ENCODE assay signal across 10 cellular contexts in the genomic region with DNA sequence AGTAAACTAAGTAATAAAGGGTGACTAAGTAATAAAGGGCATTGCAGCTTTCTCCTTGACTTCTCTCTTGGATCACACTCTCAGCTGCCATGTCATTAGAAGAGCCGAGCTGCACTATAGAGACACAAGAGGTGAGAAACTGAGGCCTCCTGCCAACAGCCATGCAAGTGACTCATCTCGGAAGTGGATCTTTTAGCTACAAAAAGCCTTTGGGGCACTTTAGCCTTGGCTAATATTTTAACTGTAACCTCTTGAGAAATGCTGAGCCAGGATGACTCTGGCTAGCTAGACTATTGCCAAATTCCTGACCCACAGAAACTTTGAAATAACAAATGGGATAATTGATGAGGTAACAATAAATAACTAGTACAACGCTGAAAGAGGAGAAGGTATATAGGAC. TPM values are rescaled to one million over a fixed set of nuclear protein-coding genes. Genes with fewer than 3 reads are reported as not detected.
DNase-seq lines count a peak whose midpoint lies in the region; ATAC-seq and TF ChIP-seq lines count a peak whose summit lies in the region.
"Had no signal": no experiment of that assay in that cellular context is flagged by ENCODE, and none has a peak within 500 bp of the region (broad histone marks: within the 10 kb centered on the region; RNA-seq: fewer than 3 reads in every experiment).

No MANE protein-coding gene starts in this region.

- TF ChIP-seq POLR2A in ovary (IDR thresholded peaks at IDR 0.05) = no peak

- H3K9me2 ChIP-seq in GM23338 (ENCODE audit: insufficient read depth) = no peaks in the 10 kb centered on the region
- H3K9me2 ChIP-seq in SU-DHL-6 (replicated peaks; ENCODE audit: insufficient read depth, low read length) = no peaks in the 10 kb centered on the region

- H3K27ac Mint-ChIP-seq in GM23338 = no peak overlapping the region
- H3K27ac Mint-ChIP-seq: activated naive CD4-positive, alpha-beta T cell treated with anti-CD3 and anti-CD28 coated beads, Interleukin-2, amount 50 U/mL, for 72 hours had no signal

- peaks cover 36% of the 10 kb centered on the region for H3K4me1 ChIP-seq in ACC112 (ENCODE audit: control insufficient read depth, insufficient read depth, low read length, unreplicated experiment)
- H3K4me1 ChIP-seq in GM23338 (ENCODE audit: insufficient read depth) = peaks cover 6% of the 10 kb centered on the region
- H3K4me1 ChIP-seq in ovary (ENCODE audit: insufficient read depth) = no peaks in the 10 kb centered on the region

- H3K79me2 ChIP-seq in ACC112 (ENCODE audit: control insufficient read depth, insufficient read depth, low read length, unreplicated experiment) (peaks cover 25% of the 10 kb centered on the region), GM23338 (replicated peaks; ENCODE audit: insufficient read depth) (peaks cover 25% of the 10 kb centered on the region), SU-DHL-6 (ENCODE audit: insufficient read depth, low read length) (peaks cover 34% of the 10 kb centered on the region)

- H3K4me3 Mint-ChIP-seq in GM23338 = no peak overlapping the region

- H3K4me2 ChIP-seq in GM23338 (no peak overlapping the region), SU-DHL-6 (ENCODE audit: low read depth, low read length, poor library complexity, severe bottlenecking) (peak overlapping the region; percentile 99)

- H3K4me3 ChIP-seq in ACC112 (ENCODE audit: low read depth, low read length) (no peak overlapping the region), GM23338 (no peak overlapping the region), SU-DHL-6 (ENCODE audit: insufficient read depth, low read length, poor library complexity, severe bottlenecking) (no peak overlapping the region), fibroblast of villous mesenchyme (ENCODE audit: low read depth, low read length) (no peak overlapping the region), ovary (no peak overlapping the region)

- no peaks in the 10 kb centered on the region for H3K27me3 ChIP-seq in ACC112 (ENCODE audit: insufficient read depth, low read length)
- H3K27me3 ChIP-seq in GM23338 (ENCODE audit: insufficient read depth) = no peaks in the 10 kb centered on the region
- H3K27me3 ChIP-seq in SU-DHL-6 (ENCODE audit: low read length) = no peaks in the 10 kb centered on the region
- H3K27me3 ChIP-seq in ovary = no peaks in the 10 kb centered on the region

- H4K20me1 ChIP-seq in GM23338 (replicated peaks; ENCODE audit: insufficient read depth) (no peaks in the 10 kb centered on the region; the same call in 1 of the 2 replicates), SU-DHL-6 (ENCODE audit: low read depth, low read length) (peaks cover 17% of the 10 kb centered on the region; the same call in 1 of the 2 replicates)

- H3K9me3 Mint-ChIP-seq in GM23338 = no peaks in the 10 kb centered on the region
- H3K9me3 Mint-ChIP-seq: activated naive CD4-positive, alpha-beta T cell treated with anti-CD3 and anti-CD28 coated beads, Interleukin-2, amount 50 U/mL, for 72 hours had no signal

- H3K36me3 ChIP-seq in ACC112 (ENCODE audit: insufficient read depth, low read length) (no peaks in the 10 kb centered on the region), GM23338 (ENCODE audit: insufficient read depth) (no peaks in the 10 kb centered on the region), SU-DHL-6 (ENCODE audit: low read length) (peaks cover 18% of the 10 kb centered on the region), ovary (no peaks in the 10 kb centered on the region)

- H2AFZ ChIP-seq in ACC112 (ENCODE audit: low read length, unreplicated experiment) (peak overlapping the region; percentile 3), GM23338 (0 out of 2 replicates have a peak overlapping the region, but pooled peaks have one; percentile 13), SU-DHL-6 (ENCODE audit: low read depth, low read length, severe bottlenecking) (peak overlapping the region; percentile 73)

- H3K4me1 Mint-ChIP-seq in GM23338 = peaks cover 2% of the 10 kb centered on the region; the same call in 2 of the 3 replicates

- no peaks in the 10 kb centered on the region for H3K27me3 Mint-ChIP-seq in GM23338 (ENCODE audit: insufficient read depth, low read depth, poor library complexity)

- H3K27ac ChIP-seq in ACC112 (ENCODE audit: low read depth, low read length) = peak overlapping the region; percentile 35
- H3K27ac ChIP-seq in GM23338 (ENCODE audit: low read depth) = no peak overlapping the region
- H3K27ac ChIP-seq in SU-DHL-6 (ENCODE audit: low read depth, low read length) = peak overlapping the region; percentile 98
- H3K27ac ChIP-seq in ovary = no peak overlapping the region

- peak overlapping the region; percentile 97 for H3K9ac ChIP-seq in SU-DHL-6 (ENCODE audit: low read length)

- TF ChIP-seq EP300 in ovary (IDR thresholded peaks at IDR 0.05) = no peak

- ATAC-seq in GM23338 (no peak), GM21737 (IDR thresholded peaks at IDR 0.05; ENCODE audit: unreplicated experiment) (no peak)

- WGBS in ovary, 3 donors = 67 to 81% (median 81%) methylated on average over 3 of the region's 3 CpGs

- H3K9me3 ChIP-seq in SU-DHL-6 (ENCODE audit: insufficient read depth, low read length) = no peaks in the 10 kb centered on the region
- H3K9me3 ChIP-seq in ovary = no peaks in the 10 kb centered on the region

- no peaks in the 10 kb centered on the region for H3F3A ChIP-seq in GM23338 (replicated peaks; ENCODE audit: low read depth)
- peaks cover 16% of the 10 kb centered on the region for H3F3A ChIP-seq in SU-DHL-6 (ENCODE audit: insufficient read depth)

- TF ChIP-seq CTCF in GM23338 (conservative IDR thresholded peaks at IDR 0.05; ENCODE audit: low read depth in 2 of 2) (no peak), SU-DHL-6 (IDR thresholded peaks at IDR 0.05; ENCODE audit: insufficient read depth, low read length, poor library complexity, severe bottlenecking) (no peak), fibroblast of villous mesenchyme (IDR thresholded peaks at IDR 0.05; ENCODE audit: insufficient read depth, low read depth, low read length) (no peak), ovary (IDR thresholded peaks at IDR 0.05) (no peak)

- DNase-seq in GM23338 (ENCODE audit: low spot score) (no peak), fibroblast of villous mesenchyme (ENCODE audit: low read depth) (peak; percentile 66), ovary (no peak), NCI-H2171 (lab: John Stamatoyannopoulos, UW) (no peak), NCI-H524 (lab: John Stamatoyannopoulos, UW) (no peak)
- DNase-seq: NCI-H1417 had no signal

- H3K36me3 Mint-ChIP-seq in GM23338 (ENCODE audit: low read depth) = no peaks in the 10 kb centered on the region

- intact Hi-C loops in ovary (cut with DNase I) = no loop called here

TF ChIP-seq in GM23338, 12 proteins besides CTCF, POLR2A, EP300 and RAD21:
- no peak for TF ChIP-seq JUNB (IDR thresholded peaks at IDR 0.05; ENCODE audit: unreplicated experiment)

RNA-seq across cellular contexts. Expression of a gene that starts 1.5 kb away (rescaled TPM):
- total RNA-seq in GM23338 (2014; rRNA removed; shearing (Covaris generic)) = 14.8 and 15.4 TPM in 2 replicates
- 9.5 and 11.8 TPM in 2 replicates for polyA plus RNA-seq in GM23338 (2016; fragmentation: Nextera tagmentation; extraction: Ambion mirVana)
- total RNA-seq in fibroblast of villous mesenchyme = 8.1 and 28.1 TPM in 2 replicates
- total RNA-seq in ovary = under 1 TPM in 4 of 7 donors, not detected in 3; 0.12 to 0.27 (median 0.24) TPM
- under 1 TPM; 0.10 to 0.52 TPM for polyA plus RNA-seq in ovary

Comparison
In these comparisons a context has a peak if more than half of its experiments do, and no peak if none do; other contexts are left out.
1. H2AFZ ChIP-seq: peak in every context shown above with its lines; median percentile 73 in SU-DHL-6; 13 in GM23338; 3 in ACC112.
2. H3K27ac ChIP-seq: peak in ACC112 (single experiment) and SU-DHL-6 (single experiment); none in GM23338 (single experiment) and ovary (0 of 2).